ENCODE assay signal across 9 cellular contexts in the genomic region with DNA sequence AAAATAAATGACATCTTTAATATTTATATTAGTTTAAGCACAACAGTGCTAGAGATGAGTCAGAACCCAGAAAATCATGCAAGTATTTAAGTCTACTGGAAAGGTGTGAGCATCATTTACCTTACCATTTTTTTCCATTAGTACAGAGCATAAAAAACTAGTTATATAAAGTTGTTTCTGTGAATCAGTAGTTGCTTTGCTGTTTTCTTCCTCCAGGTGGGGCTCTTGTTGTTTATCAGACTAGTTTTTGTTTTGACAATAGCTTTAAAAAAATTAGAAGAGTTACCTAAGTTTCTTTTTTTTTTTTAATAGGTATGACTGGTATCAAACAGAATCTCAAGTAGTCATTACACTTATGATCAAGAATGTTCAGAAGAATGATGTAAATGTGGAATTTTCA. TPM values are rescaled to one million over a fixed set of nuclear protein-coding genes. Genes with fewer than 3 reads are reported as not detected.
DNase-seq lines count a peak whose midpoint lies in the region; ATAC-seq and TF ChIP-seq lines count a peak whose summit lies in the region.
"Had no signal": no experiment of that assay in that cellular context is flagged by ENCODE, and none has a peak within 500 bp of the region (broad histone marks: within the 10 kb centered on the region; RNA-seq: fewer than 3 reads in every experiment).

No MANE protein-coding gene starts in this region.

- intact Hi-C loops in PC-3 (cut with micrococcal nuclease) = loop anchor here (2.0 kb wide), 2 partner anchors 143 to 303 kb away; no protein-coding TSS in a partner anchor
- intact Hi-C loops in activated naive CD4-positive, alpha-beta T cell treated with anti-CD3 and anti-CD28 coated beads for 36 hours (cut with micrococcal nuclease) = loop anchor here (1.0 to 5.0 kb wide), 4 partner anchors 72 to 302 kb away; a partner anchor contains a TSS

- no peaks in the 10 kb centered on the region for H4K20me1 ChIP-seq in PC-3 (ENCODE audit: low read length)

- CTCF ChIA-PET in GM10248 (lab: Yijun Ruan, JAX) = interaction anchor here (0.6 to 5.0 kb wide), 28 partner anchors 8 to 303 kb away, joined by 3 to 55 read pairs (median 4); a partner anchor contains a TSS
- CTCF ChIA-PET in PC-3 (lab: Charles Lee) = interaction anchor here (0.6 to 1.7 kb wide), 5 partner anchors 13 to 404 kb away, joined by 3 to 16 read pairs (median 5); a partner anchor contains a TSS
- CTCF ChIA-PET in activated CD4-positive, alpha-beta memory T cell treated with anti-CD3 and anti-CD28 coated beads, Interleukin-2, amount 10 ng/mL, durations not matched to agents 7 days and 5 days (lab: Charles Lee) = interaction anchor here (0.5 to 4.6 kb wide), 20 partner anchors 8 to 311 kb away, joined by 3 to 40 read pairs (median 4); a partner anchor contains a TSS
- CTCF ChIA-PET in activated naive CD4-positive, alpha-beta T cell treated with anti-CD3 and anti-CD28 coated beads for 36 hours (lab: Charles Lee) = interaction anchor here (0.6 to 3.8 kb wide), 9 partner anchors 8 to 1499 kb away, joined by 3 to 15 read pairs (median 5); a partner anchor contains a TSS

- H3K4me3 Mint-ChIP-seq in activated CD4-positive, alpha-beta memory T cell treated with anti-CD3 and anti-CD28 coated beads, Interleukin-2, amount 10 ng/mL, durations not matched to agents 7 days and 5 days = no peak overlapping the region
- no peak overlapping the region for H3K4me3 Mint-ChIP-seq in activated naive CD4-positive, alpha-beta T cell treated with anti-CD3 and anti-CD28 coated beads for 36 hours

- no peak overlapping the region for H3K9ac ChIP-seq in PC-3 (ENCODE audit: low read length)

- no peaks in the 10 kb centered on the region for H3K27me3 Mint-ChIP-seq in activated CD4-positive, alpha-beta memory T cell treated with anti-CD3 and anti-CD28 coated beads, Interleukin-2, amount 10 ng/mL, durations not matched to agents 7 days and 5 days
- H3K27me3 Mint-ChIP-seq in activated naive CD4-positive, alpha-beta T cell treated with anti-CD3 and anti-CD28 coated beads for 36 hours (ENCODE audit: low read depth) = no peaks in the 10 kb centered on the region

- peaks cover 52% of the 10 kb centered on the region for H3K36me3 Mint-ChIP-seq in activated CD4-positive, alpha-beta memory T cell treated with anti-CD3 and anti-CD28 coated beads, Interleukin-2, amount 10 ng/mL, durations not matched to agents 7 days and 5 days (ENCODE audit: low read depth)
- H3K36me3 Mint-ChIP-seq in activated naive CD4-positive, alpha-beta T cell treated with anti-CD3 and anti-CD28 coated beads for 36 hours (ENCODE audit: low read depth) = peaks cover 21% of the 10 kb centered on the region

- no peak overlapping the region for H3K27ac Mint-ChIP-seq in activated CD4-positive, alpha-beta memory T cell treated with anti-CD3 and anti-CD28 coated beads, Interleukin-2, amount 10 ng/mL, durations not matched to agents 7 days and 5 days
- no peak overlapping the region for H3K27ac Mint-ChIP-seq in activated naive CD4-positive, alpha-beta T cell treated with anti-CD3 and anti-CD28 coated beads for 36 hours

- H3K4me2 ChIP-seq in PC-3 (ENCODE audit: low read length) = no peak overlapping the region

- H3K27ac ChIP-seq in 22Rv1 = no peak overlapping the region
- no peak overlapping the region for H3K27ac ChIP-seq in PC-3 (ENCODE audit: low read length)

- no peaks in the 10 kb centered on the region for H3K9me3 Mint-ChIP-seq in activated CD4-positive, alpha-beta memory T cell treated with anti-CD3 and anti-CD28 coated beads, Interleukin-2, amount 10 ng/mL, durations not matched to agents 7 days and 5 days
- H3K9me3 Mint-ChIP-seq in activated naive CD4-positive, alpha-beta T cell treated with anti-CD3 and anti-CD28 coated beads for 36 hours = no peaks in the 10 kb centered on the region

- H3F3A ChIP-seq in PC-3 (ENCODE audit: low read length, unreplicated experiment) = no peaks in the 10 kb centered on the region

- H3K27me3 ChIP-seq in PC-3 (ENCODE audit: low read length) = no peaks in the 10 kb centered on the region

- H3K36me3 ChIP-seq in PC-3 (ENCODE audit: low read depth, low read length) = peaks cover 24% of the 10 kb centered on the region

- DNase-seq in GM10248 (ENCODE audit: extremely low spot score) (peak; percentile 20), PC-3 (peak; percentile 39), fibroblast of pulmonary artery (ENCODE audit: low read depth) (peak; percentile 57), NCI-H1092 treated with DMSO at 0.1 percent for 48 hours (lab: John Stamatoyannopoulos, UW) (no peak)
- no peak for DNase-seq in activated CD4-positive, alpha-beta memory T cell treated with anti-CD3 and anti-CD28 coated beads, Interleukin-2, amount 10 ng/mL, durations not matched to agents 7 days and 5 days
- no peak for DNase-seq in activated naive CD4-positive, alpha-beta T cell treated with anti-CD3 and anti-CD28 coated beads for 36 hours
- DNase-seq: occipital lobe had no signal

- BruUV-seq in PC-3 (replicated peaks; lab: Mats Ljungman, UMichigan) = no TSS peak

- H3K79me2 ChIP-seq in PC-3 (ENCODE audit: low read length) = no peaks in the 10 kb centered on the region

- TF ChIP-seq CTCF in 22Rv1 (IDR thresholded peaks at IDR 0.05) = peak; percentile 72
- peak; percentile 37 for TF ChIP-seq CTCF in GM10248 (IDR thresholded peaks at IDR 0.05; ENCODE audit: control extremely low read depth, extremely low read depth, low read depth, missing control alignments)
- peak; percentile 58 for TF ChIP-seq CTCF in PC-3 (conservative IDR thresholded peaks at IDR 0.05; ENCODE audit: low read depth, low read length)
- TF ChIP-seq CTCF in fibroblast of pulmonary artery (IDR thresholded peaks at IDR 0.05; ENCODE audit: low read length, missing control alignments) = peak; percentile 65

- H2AFZ ChIP-seq in PC-3 (ENCODE audit: low read length) = no peak overlapping the region

- ATAC-seq in PC-3 (no peak), GM19452 (IDR thresholded peaks at IDR 0.05; ENCODE audit: unreplicated experiment) (no peak)

- H3K4me1 ChIP-seq in PC-3 (ENCODE audit: insufficient read depth, low read length) = no peaks in the 10 kb centered on the region

- no peaks in the 10 kb centered on the region for H3K9me3 ChIP-seq in PC-3 (ENCODE audit: low read length)

- no peaks in the 10 kb centered on the region for H3K9me2 ChIP-seq in PC-3 (replicated peaks; ENCODE audit: low read length)

- H3K4me1 Mint-ChIP-seq in activated CD4-positive, alpha-beta memory T cell treated with anti-CD3 and anti-CD28 coated beads, Interleukin-2, amount 10 ng/mL, durations not matched to agents 7 days and 5 days = peaks cover 1% of the 10 kb centered on the region
- H3K4me1 Mint-ChIP-seq in activated naive CD4-positive, alpha-beta T cell treated with anti-CD3 and anti-CD28 coated beads for 36 hours (ENCODE audit: low read depth) = peaks cover 10% of the 10 kb centered on the region

- POLR2A ChIA-PET in GM10248 (lab: Yijun Ruan, JAX) (interaction anchor here (1.7 kb wide), 1 partner anchor 12 kb away, joined by 5 read pairs; a partner anchor contains a TSS), PC-3 (lab: Charles Lee; ENCODE audit: unreplicated experiment) (interaction anchor here (1.0 kb wide), 1 partner anchor 11 kb away, joined by 8 read pairs; no protein-coding TSS in a partner anchor)
- POLR2A ChIA-PET in activated CD4-positive, alpha-beta memory T cell treated with anti-CD3 and anti-CD28 coated beads, Interleukin-2, amount 10 ng/mL, durations not matched to agents 7 days and 5 days (lab: Charles Lee) = interaction anchor here (1.2 to 4.9 kb wide), 2 partner anchors 12 to 48 kb away, joined by 4 to 43 read pairs; a partner anchor contains a TSS

- H3K4me3 ChIP-seq in PC-3 (ENCODE audit: low read length) (no peak overlapping the region), fibroblast of pulmonary artery (replicated peaks; ENCODE audit: low read depth, low read length) (no peak overlapping the region)

RNA-seq across cellular contexts. Expression of a gene that starts 12.7 kb away (rescaled TPM):
- total RNA-seq in PC-3 (2014; rRNA removed) = 26.0 and 29.3 TPM in 2 replicates
- 10 to 100 TPM; 50.1 to 51.7 TPM for total RNA-seq in activated CD4-positive, alpha-beta memory T cell treated with anti-CD3 and anti-CD28 coated beads, Interleukin-2, amount 10 ng/mL, durations not matched to agents 7 days and 5 days
- total RNA-seq in activated naive CD4-positive, alpha-beta T cell treated with anti-CD3 and anti-CD28 coated beads for 36 hours = 10 to 100 TPM; 42.7 to 44.1 TPM

RNA-seq across cellular contexts. Expression of a gene that starts 23.1 kb away (rescaled TPM):
- 3.4 and 6.2 TPM in 2 replicates for total RNA-seq in PC-3 (2014; rRNA removed)
- total RNA-seq in activated CD4-positive, alpha-beta memory T cell treated with anti-CD3 and anti-CD28 coated beads, Interleukin-2, amount 10 ng/mL, durations not matched to agents 7 days and 5 days = 1 to 10 TPM; 8.9 to 9.3 TPM
- total RNA-seq in activated naive CD4-positive, alpha-beta T cell treated with anti-CD3 and anti-CD28 coated beads for 36 hours = 1 to 10 TPM; 6.2 to 6.7 TPM

Comparison
In these comparisons a context has a peak if more than half of its experiments do, and no peak if none do; other contexts are left out.
1. DNase-seq: peak in GM10248 (single experiment), PC-3 (single experiment) and fibroblast of pulmonary artery (single experiment); none in activated CD4-positive, alpha-beta memory T cell treated with anti-CD3 and anti-CD28 coated beads, Interleukin-2, amount 10 ng/mL, durations not matched to agents 7 days and 5 days (single experiment), NCI-H1092 treated with DMSO at 0.1 percent for 48 hours (single experiment) and activated naive CD4-positive, alpha-beta T cell treated with anti-CD3 and anti-CD28 coated beads for 36 hours (single experiment).
2. Peak in every context shown above with its lines, with median percentiles within 50 percentile points of each other: CTCF ChIP-seq.